ENCODE assay signal across 10 cellular contexts in the genomic region with DNA sequence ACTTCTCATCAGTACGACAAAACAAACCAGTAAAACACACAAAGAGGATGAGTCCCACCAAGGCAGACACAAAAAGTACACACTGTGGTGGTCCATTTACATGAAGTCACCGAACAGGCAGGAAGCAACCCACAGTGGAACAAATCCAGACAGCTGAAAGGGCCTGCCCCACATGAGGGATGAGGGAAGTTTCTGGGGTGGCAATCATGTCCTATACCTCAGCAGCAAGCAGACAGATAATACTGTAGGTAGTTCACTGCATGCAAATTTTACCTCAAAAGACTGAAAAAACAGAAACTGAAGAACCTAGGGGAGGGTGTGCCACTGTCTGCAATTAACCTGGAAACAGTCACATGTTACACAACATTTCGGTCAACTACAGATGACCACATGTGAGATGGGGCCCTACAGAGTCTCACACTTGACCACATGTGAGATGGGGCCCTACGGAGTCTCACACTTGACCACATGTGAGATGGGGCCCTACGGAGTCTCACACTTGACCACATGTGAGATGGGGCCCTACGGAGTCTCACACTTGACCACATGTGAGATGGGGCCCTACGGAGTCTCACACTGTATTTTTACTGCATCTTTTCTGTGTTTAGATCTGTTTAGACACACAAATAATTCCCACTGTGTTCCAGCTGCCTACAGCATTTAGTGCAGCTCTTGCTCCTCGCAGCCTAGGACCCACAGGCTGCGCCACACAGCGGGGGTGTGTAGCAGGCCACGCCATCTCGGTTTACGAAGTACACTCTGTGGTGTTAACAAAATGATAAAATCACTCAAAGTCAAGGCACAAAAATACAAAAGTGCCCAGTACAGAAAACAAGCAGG. TPM values are rescaled to one million over a fixed set of nuclear protein-coding genes. Genes with fewer than 3 reads are reported as not detected.
A peak's percentile ranks its signal among the peaks of the same experiment; 100 is the strongest.
DNase-seq lines count a peak whose midpoint lies in the region; ATAC-seq, FAIRE-seq and TF ChIP-seq lines count a peak whose summit lies in the region.
"Had no signal": no experiment of that assay in that cellular context is flagged by ENCODE, and none has a peak within 500 bp of the region (broad histone marks: within the 10 kb centered on the region; RNA-seq: fewer than 3 reads in every experiment).

No MANE protein-coding gene starts in this region.

- H3K36me3 Mint-ChIP-seq in activated T-cell treated with anti-CD3 and anti-CD28 coated beads, Interleukin-2, amount 50 U/mL, for 72 hours (ENCODE audit: insufficient read depth in 2 of 2): peaks cover 14 to 35% of the 10 kb centered on the region in 2 donors
- H3K36me3 Mint-ChIP-seq in astrocyte (ENCODE audit: low read depth, unreplicated experiment): peaks cover 26% of the 10 kb centered on the region
- peaks cover 20% of the 10 kb centered on the region for H3K36me3 Mint-ChIP-seq in mesothelial cell of epicardium

- peaks cover 25% of the 10 kb centered on the region for H3K79me2 ChIP-seq in astrocyte (ENCODE audit: insufficient read depth, low read length)

- DNase-seq in activated T-cell treated with anti-CD3 and anti-CD28 coated beads, Interleukin-2, amount 50 U/mL, for 72 hours: no peak
- DNase-seq in activated T-cell treated with anti-CD3 and anti-CD28 coated beads, Interleukin-2, amount 50 U/mL, for 1 hour: no peak
- DNase-seq in astrocyte (ENCODE audit: low read depth): peak; percentile 22
- peak in 1 of 2 donors; percentile 39 for DNase-seq in stimulated activated naive CD8-positive, alpha-beta T cell treated with anti-CD3 and anti-CD28 coated beads, Interleukin-15, amount 100 ng/mL, for 72 hours
- DNase-seq in mesothelial cell of epicardium (ENCODE audit: low spot score in 2 of 2, unreplicated experiment in 2 of 2): no peak
- no peak for DNase-seq in SW 1271 (lab: John Stamatoyannopoulos, UW)
- DNase-seq in NCI-H524 treated with DMSO at 0.1 percent for 48 hours (lab: John Stamatoyannopoulos, UW): no peak
- DNase-seq: NCI-H526 treated with DMSO at 0.1 percent for 48 hours had no signal

- peaks cover 39% of the 10 kb centered on the region for H3K4me1 ChIP-seq in astrocyte (ENCODE audit: insufficient read depth, low read length)

- peak overlapping the region; percentile 58 for H3K4me3 ChIP-seq in astrocyte (ENCODE audit: insufficient read depth, low read depth, low read length)

- H3K4me3 Mint-ChIP-seq in activated T-cell treated with anti-CD3 and anti-CD28 coated beads, Interleukin-2, amount 50 U/mL, for 72 hours: peak overlapping the region; percentile 49 to 66
- H3K4me3 Mint-ChIP-seq in astrocyte (ENCODE audit: unreplicated experiment): no peak overlapping the region
- peak overlapping the region in 1 of 2 donors; percentile 45 for H3K4me3 Mint-ChIP-seq in stimulated activated naive CD8-positive, alpha-beta T cell treated with anti-CD3 and anti-CD28 coated beads, Interleukin-15, amount 100 ng/mL, for 72 hours
- H3K4me3 Mint-ChIP-seq in mesothelial cell of epicardium: no peak overlapping the region

- peak overlapping the region; percentile 97 for H3K27ac ChIP-seq in astrocyte (ENCODE audit: low read depth, low read length)
- H3K27ac ChIP-seq: C4-2B had no signal

- H3K9me3 ChIP-seq in astrocyte (ENCODE audit: insufficient read depth, low read depth, low read length): no peaks in the 10 kb centered on the region

- H2AFZ ChIP-seq in astrocyte (ENCODE audit: low read depth, low read length): no peak overlapping the region

- H3K27me3 Mint-ChIP-seq in activated T-cell treated with anti-CD3 and anti-CD28 coated beads, Interleukin-2, amount 50 U/mL, for 72 hours (ENCODE audit: low read depth): no peaks in the 10 kb centered on the region
- H3K27me3 Mint-ChIP-seq in astrocyte (ENCODE audit: low read depth, unreplicated experiment) (no peaks in the 10 kb centered on the region), mesothelial cell of epicardium (ENCODE audit: low read depth) (no peaks in the 10 kb centered on the region)
- no peaks in the 10 kb centered on the region for H3K27me3 Mint-ChIP-seq in stimulated activated naive CD8-positive, alpha-beta T cell treated with anti-CD3 and anti-CD28 coated beads, Interleukin-15, amount 100 ng/mL, for 72 hours

- FAIRE-seq in astrocyte (lab: Jason Lieb, UNC): no peak

- peaks cover 26% of the 10 kb centered on the region for H3K36me3 ChIP-seq in astrocyte (ENCODE audit: insufficient read depth, low read length)

- no peaks in the 10 kb centered on the region for H4K20me1 ChIP-seq in astrocyte (ENCODE audit: insufficient read depth, low read length)

- peak overlapping the region; percentile 84 for H3K27ac Mint-ChIP-seq in activated T-cell treated with anti-CD3 and anti-CD28 coated beads, Interleukin-2, amount 50 U/mL, for 72 hours
- H3K27ac Mint-ChIP-seq in astrocyte (ENCODE audit: unreplicated experiment) (peak overlapping the region; percentile 93), mesothelial cell of epicardium (no peak overlapping the region)
- peak overlapping the region in 1 of 2 donors; percentile 55 for H3K27ac Mint-ChIP-seq in stimulated activated naive CD8-positive, alpha-beta T cell treated with anti-CD3 and anti-CD28 coated beads, Interleukin-15, amount 100 ng/mL, for 72 hours

- H3K4me1 Mint-ChIP-seq in activated T-cell treated with anti-CD3 and anti-CD28 coated beads, Interleukin-2, amount 50 U/mL, for 72 hours (ENCODE audit: low read depth): peaks cover 36% of the 10 kb centered on the region
- H3K4me1 Mint-ChIP-seq in astrocyte (ENCODE audit: low read depth, unreplicated experiment) (peaks cover 26% of the 10 kb centered on the region), mesothelial cell of epicardium (no peaks in the 10 kb centered on the region)
- H3K4me1 Mint-ChIP-seq in stimulated activated naive CD8-positive, alpha-beta T cell treated with anti-CD3 and anti-CD28 coated beads, Interleukin-15, amount 100 ng/mL, for 72 hours: peaks cover 44% of the 10 kb centered on the region

- H3K9ac ChIP-seq in astrocyte (ENCODE audit: low read length): peak overlapping the region; percentile 82

- no peak for TF ChIP-seq CTCF in astrocyte (IDR thresholded peaks at IDR 0.05; ENCODE audit: insufficient read depth, low read depth, low read length)
- no peak for TF ChIP-seq CTCF in mesothelial cell of epicardium (IDR thresholded peaks at IDR 0.05; ENCODE audit: unreplicated experiment)

- H3K4me2 ChIP-seq in astrocyte (ENCODE audit: low read length): peak overlapping the region; percentile 82

- no peaks in the 10 kb centered on the region for H3K9me3 Mint-ChIP-seq in activated T-cell treated with anti-CD3 and anti-CD28 coated beads, Interleukin-2, amount 50 U/mL, for 72 hours
- H3K9me3 Mint-ChIP-seq in astrocyte (ENCODE audit: unreplicated experiment) (no peaks in the 10 kb centered on the region), mesothelial cell of epicardium (no peaks in the 10 kb centered on the region)
- no peaks in the 10 kb centered on the region for H3K9me3 Mint-ChIP-seq in stimulated activated naive CD8-positive, alpha-beta T cell treated with anti-CD3 and anti-CD28 coated beads, Interleukin-15, amount 100 ng/mL, for 72 hours

- H3K27me3 ChIP-seq in astrocyte (ENCODE audit: insufficient read depth, low read length): no peaks in the 10 kb centered on the region

- peak; percentile 64 to 70 for ATAC-seq in activated T-cell treated with anti-CD3 and anti-CD28 coated beads, Interleukin-2, amount 50 U/mL, for 72 hours (replicated peaks in 1 of 2)
- peak; percentile 88 for ATAC-seq in HG02943 (IDR thresholded peaks at IDR 0.05; ENCODE audit: low read depth, unreplicated experiment)
- ATAC-seq in stimulated activated naive CD8-positive, alpha-beta T cell treated with anti-CD3 and anti-CD28 coated beads, Interleukin-15, amount 100 ng/mL, for 72 hours: peak; percentile 93

RNA-seq across cellular contexts. Expression of a gene that starts 22.2 kb away (rescaled TPM):
- 10 to 100 TPM; 76.8 to 83.1 TPM for total RNA-seq in activated T-cell treated with anti-CD3 and anti-CD28 coated beads, Interleukin-2, amount 50 U/mL, for 72 hours
- total RNA-seq in astrocyte (29.6 and 31.5 TPM in 2 replicates), mesothelial cell of epicardium (44.9 to 53.5 TPM (median 51.2 TPM) in 3 replicates)

RNA-seq across cellular contexts. Expression of a gene that starts 23.1 kb away (rescaled TPM):
- total RNA-seq in activated T-cell treated with anti-CD3 and anti-CD28 coated beads, Interleukin-2, amount 50 U/mL, for 72 hours: 10 to 100 TPM; 71.4 to 82.1 TPM
- total RNA-seq in astrocyte (71.3 and 81.3 TPM in 2 replicates), mesothelial cell of epicardium (74.4 to 79.8 TPM (median 75.3 TPM) in 3 replicates)

RNA-seq across cellular contexts. Expression of a gene that starts 27.8 kb away (rescaled TPM):
- not detected for total RNA-seq in activated T-cell treated with anti-CD3 and anti-CD28 coated beads, Interleukin-2, amount 50 U/mL, for 72 hours
- total RNA-seq in astrocyte (not detected in 2 replicates), mesothelial cell of epicardium (not detected in 3 replicates)

Comparison
In these comparisons a context has a peak if more than half of its experiments do, and no peak if none do; other contexts are left out.
1. H3K4me3 Mint-ChIP-seq: peak in activated T-cell treated with anti-CD3 and anti-CD28 coated beads, Interleukin-2, amount 50 U/mL, for 72 hours (2 of 2); none in astrocyte (single experiment) and mesothelial cell of epicardium (single experiment).
2. Peak in every context shown above with its lines, with median percentiles within 50 percentile points of each other: ATAC-seq.